11 cellular contexts compared by ENCODE assay signal in genomic region chr6:7916959-7917358, GRCh38. TPM values are rescaled to one million over a fixed set of nuclear protein-coding genes. Genes with fewer than 3 reads are reported as not detected.
DNase-seq lines count a peak whose midpoint lies in the region; ATAC-seq, FAIRE-seq and TF ChIP-seq lines count a peak whose summit lies in the region.
"Had no signal": no experiment of that assay in that cellular context is flagged by ENCODE, and none has a peak within 500 bp of the region (broad histone marks: within the 10 kb centered on the region; RNA-seq: fewer than 3 reads in every experiment).

No MANE protein-coding gene starts in this region.

- H3F3A ChIP-seq in neural progenitor cell (ENCODE audit: low read depth), result peaks cover 13% of the 10 kb centered on the region

- no peaks in the 10 kb centered on the region for H4K20me1 ChIP-seq in neural progenitor cell (ENCODE audit: low read depth)

- DNase-seq in neural progenitor cell (ENCODE audit: low spot score) (no peak), glutamatergic neuron (no peak), urothelium cell line (ENCODE audit: low spot score) (no peak), endodermal cell (no peak)
- DNase-seq: activated T-cell treated with anti-CD3 and anti-CD28 coated beads, Interleukin-2, amount 50 U/mL, for 72 hours; BE2C; naive thymus-derived CD8-positive, alpha-beta T cell had no signal

- H3K4me2 ChIP-seq in neural progenitor cell, result no peak overlapping the region

- no peaks in the 10 kb centered on the region for H3K27me3 Mint-ChIP-seq in neural progenitor cell (ENCODE audit: insufficient read depth, low read depth)
- H3K27me3 Mint-ChIP-seq in glutamatergic neuron (ENCODE audit: unreplicated experiment), result no peaks in the 10 kb centered on the region
- H3K27me3 Mint-ChIP-seq in endodermal cell (ENCODE audit: insufficient read depth), result peaks cover 14% of the 10 kb centered on the region

- TF ChIP-seq CTCF in neural progenitor cell (IDR thresholded peaks at IDR 0.05), result no peak
- no peak for TF ChIP-seq CTCF in glutamatergic neuron (IDR thresholded peaks at IDR 0.05; ENCODE audit: partially characterized antibody, unreplicated experiment)
- TF ChIP-seq CTCF in endodermal cell (conservative IDR thresholded peaks at IDR 0.05), result no peak

- ATAC-seq in GM18498 (IDR thresholded peaks at IDR 0.05; ENCODE audit: unreplicated experiment) (peak; percentile 79), GM19463 (IDR thresholded peaks at IDR 0.05; ENCODE audit: unreplicated experiment) (peak; percentile 69), HG02885 (IDR thresholded peaks at IDR 0.05; ENCODE audit: poor library complexity, unreplicated experiment) (peak; percentile 83), HG03565 (IDR thresholded peaks at IDR 0.05; ENCODE audit: unreplicated experiment) (peak; percentile 84)
- ATAC-seq: activated T-cell treated with anti-CD3 and anti-CD28 coated beads, Interleukin-2, amount 50 U/mL, for 72 hours; naive thymus-derived CD8-positive, alpha-beta T cell had no signal

- no peaks in the 10 kb centered on the region for H3K9me3 Mint-ChIP-seq in neural progenitor cell
- no peaks in the 10 kb centered on the region for H3K9me3 Mint-ChIP-seq in glutamatergic neuron (ENCODE audit: unreplicated experiment)
- no peaks in the 10 kb centered on the region for H3K9me3 Mint-ChIP-seq in endodermal cell
- H3K9me3 Mint-ChIP-seq: activated T-cell treated with anti-CD3 and anti-CD28 coated beads, Interleukin-2, amount 50 U/mL, for 72 hours; naive thymus-derived CD8-positive, alpha-beta T cell had no signal

- H3K9ac ChIP-seq in neural progenitor cell, result no peak overlapping the region
- H3K9ac ChIP-seq in endodermal cell (ENCODE audit: extremely low read depth, low read length, poor library complexity, severe bottlenecking), result no peak overlapping the region

- H3K4me3 ChIP-seq in neural progenitor cell, result no peak overlapping the region
- no peak overlapping the region for H3K4me3 ChIP-seq in endodermal cell (ENCODE audit: low read length)

- 94 to 100% methylated on average over 1 of the region's 1 CpG for WGBS in endodermal cell (ENCODE audit: insufficient coverage in 1 of 2, insufficient read length in 1 of 2), 2 experiments

- H2AFZ ChIP-seq in neural progenitor cell (replicated peaks), result no peak overlapping the region

- peaks cover 24% of the 10 kb centered on the region for H3K4me1 ChIP-seq in neural progenitor cell
- H3K4me1 ChIP-seq in endodermal cell (ENCODE audit: control insufficient read depth, insufficient read depth, low read length), result no peaks in the 10 kb centered on the region

- H3K27ac ChIP-seq in neural progenitor cell, result no peak overlapping the region
- no peak overlapping the region for H3K27ac ChIP-seq in endodermal cell (ENCODE audit: low read depth, low read length)

- no peaks in the 10 kb centered on the region for H3K79me2 ChIP-seq in neural progenitor cell (ENCODE audit: low read depth)

- H3K9me3 ChIP-seq in neural progenitor cell (ENCODE audit: low read depth) (no peaks in the 10 kb centered on the region), endodermal cell (ENCODE audit: control insufficient read depth, low read length) (no peaks in the 10 kb centered on the region)
- H3K9me3 ChIP-seq: BE2C had no signal

- no peaks in the 10 kb centered on the region for H3K36me3 Mint-ChIP-seq in neural progenitor cell
- no peaks in the 10 kb centered on the region for H3K36me3 Mint-ChIP-seq in glutamatergic neuron (ENCODE audit: unreplicated experiment)
- no peaks in the 10 kb centered on the region for H3K36me3 Mint-ChIP-seq in endodermal cell (ENCODE audit: low read depth)
- H3K36me3 Mint-ChIP-seq: naive thymus-derived CD8-positive, alpha-beta T cell had no signal

- H3K27ac Mint-ChIP-seq in neural progenitor cell, result no peak overlapping the region
- no peak overlapping the region for H3K27ac Mint-ChIP-seq in glutamatergic neuron (ENCODE audit: unreplicated experiment)
- no peak overlapping the region for H3K27ac Mint-ChIP-seq in endodermal cell
- H3K27ac Mint-ChIP-seq: activated T-cell treated with anti-CD3 and anti-CD28 coated beads, Interleukin-2, amount 50 U/mL, for 72 hours had no signal

- H3K4me3 Mint-ChIP-seq in neural progenitor cell, result no peak overlapping the region
- no peak overlapping the region for H3K4me3 Mint-ChIP-seq in glutamatergic neuron (ENCODE audit: unreplicated experiment)
- no peak overlapping the region for H3K4me3 Mint-ChIP-seq in endodermal cell
- H3K4me3 Mint-ChIP-seq: activated T-cell treated with anti-CD3 and anti-CD28 coated beads, Interleukin-2, amount 50 U/mL, for 72 hours; naive thymus-derived CD8-positive, alpha-beta T cell had no signal

- peaks cover 24% of the 10 kb centered on the region for H3K27me3 ChIP-seq in neural progenitor cell
- H3K27me3 ChIP-seq in endodermal cell (ENCODE audit: control insufficient read depth, insufficient read depth, low read length, poor library complexity, severe bottlenecking), result peaks cover 88% of the 10 kb centered on the region
- H3K27me3 ChIP-seq: BE2C had no signal

- H3K4me1 Mint-ChIP-seq in neural progenitor cell (no peaks in the 10 kb centered on the region), glutamatergic neuron (ENCODE audit: low read depth, unreplicated experiment) (no peaks in the 10 kb centered on the region), endodermal cell (no peaks in the 10 kb centered on the region)

- no peak for FAIRE-seq in urothelium cell line (lab: Jason Lieb, UNC)

- H3K36me3 ChIP-seq in neural progenitor cell, result no peaks in the 10 kb centered on the region
- no peaks in the 10 kb centered on the region for H3K36me3 ChIP-seq in endodermal cell (ENCODE audit: control insufficient read depth, insufficient read depth, low read length)
- H3K36me3 ChIP-seq: BE2C had no signal

RNA-seq across cellular contexts. Expression of gene TXNDC5, which starts 6.4 kb away (rescaled TPM):
- total RNA-seq in neural progenitor cell (ENCODE audit: low replicate concordance), result 155 TPM in 2 replicates
- 25.3 TPM for total RNA-seq in glutamatergic neuron (ENCODE audit: unreplicated experiment)
- 10 to 100 TPM; 18.0 to 42.5 TPM for total RNA-seq in endodermal cell
- 91.8 TPM for polyA plus RNA-seq in endodermal cell (2013, experiment 1 of 2)
- 86.9 TPM for polyA plus RNA-seq in endodermal cell (2013, experiment 2 of 2)
